In genomic region chr16:88759245-88759975, GRCh38 we compare ENCODE assay signal across 6 cellular contexts. TPM values are rescaled to one million over a fixed set of nuclear protein-coding genes. Genes with fewer than 3 reads are reported as not detected.
DNase-seq lines count a peak whose midpoint lies in the region; ATAC-seq and TF ChIP-seq lines count a peak whose summit lies in the region.

No MANE protein-coding gene starts in this region.

- H3K27ac Mint-ChIP-seq in activated T-cell treated with anti-CD3 and anti-CD28 coated beads, Interleukin-2, amount 50 U/mL, for 24 hours: peak overlapping the region; percentile 55
- H3K27ac Mint-ChIP-seq in naive thymus-derived CD4-positive, alpha-beta T cell: peak overlapping the region in 8 of 9 donors; percentile 20 to 94 (median 82)

- H3K9ac ChIP-seq in HUES6 (ENCODE audit: low read length): peak overlapping the region; percentile 37

- intact Hi-C loops in naive thymus-derived CD4-positive, alpha-beta T cell (cut with micrococcal nuclease): no loop called here

- no peak overlapping the region for H3K4me3 Mint-ChIP-seq in activated T-cell treated with anti-CD3 and anti-CD28 coated beads, Interleukin-2, amount 50 U/mL, for 24 hours
- H3K4me3 Mint-ChIP-seq in naive thymus-derived CD4-positive, alpha-beta T cell: peak overlapping the region; percentile 42 to 86 (median 65)

- DNase-seq in activated T-cell treated with anti-CD3 and anti-CD28 coated beads, Interleukin-2, amount 50 U/mL, for 24 hours: peak; percentile 53
- peak in 5 of 9 donors; percentile 30 to 50 (median 40) for DNase-seq in naive thymus-derived CD4-positive, alpha-beta T cell
- DNase-seq in HEK293T (ENCODE audit: extremely low spot score): no peak
- DNase-seq in epidermal melanocyte (ENCODE audit: insufficient read length, low spot score): no peak

- H3K27ac ChIP-seq in HUES6 (ENCODE audit: low read depth, low read length): no peak overlapping the region
- peak overlapping the region; percentile 58 for H3K27ac ChIP-seq in naive thymus-derived CD4-positive, alpha-beta T cell (ENCODE audit: low read depth, low read length)

- POLR2A ChIA-PET in naive thymus-derived CD4-positive, alpha-beta T cell (lab: Charles Lee): interaction anchor here (1.2 to 1.8 kb wide), 2 partner anchors 14 to 21 kb away, joined by 5 to 6 read pairs; no protein-coding TSS in a partner anchor
- POLR2A ChIA-PET in HEK293T (lab: Yijun Ruan, JAX): interaction anchor here (0.8 to 2.1 kb wide), 2 partner anchors 14 to 41 kb away, joined by 3 to 9 read pairs; no protein-coding TSS in a partner anchor

- no peaks in the 10 kb centered on the region for H3K9me3 ChIP-seq in HUES6 (ENCODE audit: control insufficient read depth, insufficient read depth, low read depth, low read length)
- H3K9me3 ChIP-seq in naive thymus-derived CD4-positive, alpha-beta T cell (ENCODE audit: control insufficient read depth in 2 of 3, low read length in 3 of 3): no peaks in the 10 kb centered on the region

- H3K27me3 ChIP-seq in HUES6 (ENCODE audit: control insufficient read depth, insufficient read depth, low read length): peaks cover 42% of the 10 kb centered on the region; the same call in 1 of the 2 replicates
- no peaks in the 10 kb centered on the region for H3K27me3 ChIP-seq in naive thymus-derived CD4-positive, alpha-beta T cell (ENCODE audit: control insufficient read depth in 2 of 2, insufficient read depth in 2 of 2, low read length in 2 of 2)

- H3K4me1 Mint-ChIP-seq in activated T-cell treated with anti-CD3 and anti-CD28 coated beads, Interleukin-2, amount 50 U/mL, for 24 hours (ENCODE audit: low read depth): peaks cover 33% of the 10 kb centered on the region
- H3K4me1 Mint-ChIP-seq in naive thymus-derived CD4-positive, alpha-beta T cell: peaks cover 8 to 27% (median 11%) of the 10 kb centered on the region in 7 donors

- peak; percentile 63 for ATAC-seq in naive thymus-derived CD4-positive, alpha-beta T cell
- no peak for ATAC-seq in HG03442 (IDR thresholded peaks at IDR 0.05; ENCODE audit: unreplicated experiment)

- CTCF ChIA-PET in naive thymus-derived CD4-positive, alpha-beta T cell (lab: Charles Lee): interaction anchor here (1.2 to 2.2 kb wide), 3 partner anchors 14 to 22 kb away, joined by 3 to 7 read pairs (median 6); no protein-coding TSS in a partner anchor
- CTCF ChIA-PET in HEK293T (lab: Yijun Ruan, JAX): interaction anchor here (2.2 kb wide), 1 partner anchor 22 kb away, joined by 8 read pairs; no protein-coding TSS in a partner anchor

- no peak overlapping the region for H3K4me3 ChIP-seq in HUES6 (ENCODE audit: low read depth, low read length)
- no peak overlapping the region for H3K4me3 ChIP-seq in naive thymus-derived CD4-positive, alpha-beta T cell (ENCODE audit: low read length)

- H3K9me3 Mint-ChIP-seq in activated T-cell treated with anti-CD3 and anti-CD28 coated beads, Interleukin-2, amount 50 U/mL, for 24 hours: no peaks in the 10 kb centered on the region
- no peaks in the 10 kb centered on the region for H3K9me3 Mint-ChIP-seq in naive thymus-derived CD4-positive, alpha-beta T cell

- H3K36me3 ChIP-seq in HUES6 (ENCODE audit: control insufficient read depth, insufficient read depth, low read length): no peaks in the 10 kb centered on the region
- H3K36me3 ChIP-seq in naive thymus-derived CD4-positive, alpha-beta T cell (ENCODE audit: control insufficient read depth in 2 of 3, insufficient read depth in 3 of 3, low read length in 3 of 3): no peaks in the 10 kb centered on the region

- H3K4me1 ChIP-seq in HUES6 (ENCODE audit: control insufficient read depth, insufficient read depth, low read length): peaks cover 54% of the 10 kb centered on the region
- peaks cover 3 to 16% of the 10 kb centered on the region in 2 donors for H3K4me1 ChIP-seq in naive thymus-derived CD4-positive, alpha-beta T cell (ENCODE audit: control insufficient read depth in 2 of 2, insufficient read depth in 2 of 2, low read length in 2 of 2)

- H3K27me3 Mint-ChIP-seq in activated T-cell treated with anti-CD3 and anti-CD28 coated beads, Interleukin-2, amount 50 U/mL, for 24 hours: no peaks in the 10 kb centered on the region
- H3K27me3 Mint-ChIP-seq in naive thymus-derived CD4-positive, alpha-beta T cell: no peaks in the 10 kb centered on the region

- H3K36me3 Mint-ChIP-seq in activated T-cell treated with anti-CD3 and anti-CD28 coated beads, Interleukin-2, amount 50 U/mL, for 24 hours (ENCODE audit: low read depth): peaks cover 14% of the 10 kb centered on the region
- peaks cover 0 to 6% (median 0%) of the 10 kb centered on the region in 5 donors for H3K36me3 Mint-ChIP-seq in naive thymus-derived CD4-positive, alpha-beta T cell

TF ChIP-seq in HEK293T, 16 proteins besides CTCF, POLR2A, EP300 and RAD21:
- TF ChIP-seq BHLHE40 (IDR thresholded peaks at IDR 0.05; ENCODE audit: borderline replicate concordance) (no peak), PKNOX1 (IDR thresholded peaks at IDR 0.05) (no peak), FOXA1 (IDR thresholded peaks at IDR 0.05) (no peak), ZNF384 (IDR thresholded peaks at IDR 0.05) (no peak), L3MBTL2 (conservative IDR thresholded peaks at IDR 0.05) (no peak), SUZ12 (IDR thresholded peaks at IDR 0.05) (no peak), ARNT (IDR thresholded peaks at IDR 0.05) (no peak), LEF1 (IDR thresholded peaks at IDR 0.05; ENCODE audit: borderline replicate concordance) (no peak), SP1 (IDR thresholded peaks at IDR 0.05) (no peak), HDGF (IDR thresholded peaks at IDR 0.05; ENCODE audit: borderline replicate concordance) (no peak), FOXK2 (IDR thresholded peaks at IDR 0.05) (no peak), TARDBP (IDR thresholded peaks at IDR 0.05) (no peak), FOXM1 (IDR thresholded peaks at IDR 0.05; ENCODE audit: borderline replicate concordance) (no peak), ELF4 (IDR thresholded peaks at IDR 0.05) (no peak), NFRKB (IDR thresholded peaks at IDR 0.05) (no peak)

RNA-seq across cellular contexts. Expression of gene PIEZO1, which starts 25.6 kb away (rescaled TPM):
- 100 to 1,000 TPM in 4 of 5 experiments, 10 to 100 TPM in 1; 84.5 to 237 (median 124) TPM for total RNA-seq in naive thymus-derived CD4-positive, alpha-beta T cell
- 10 to 100 TPM in 1 of 2 donors, 1 to 10 TPM in 1; 3.6 to 12.2 TPM for polyA plus RNA-seq in naive thymus-derived CD4-positive, alpha-beta T cell

RNA-seq across cellular contexts. Expression of gene CDT1, which starts 44.2 kb away (rescaled TPM):
- total RNA-seq in naive thymus-derived CD4-positive, alpha-beta T cell: 10 to 100 TPM in 1 of 5 experiments, 1 to 10 TPM in 1, under 1 TPM in 2, not detected in 1; 0.35 to 79.2 (median 1.6) TPM
- under 1 TPM; 0.09 to 0.19 TPM for polyA plus RNA-seq in naive thymus-derived CD4-positive, alpha-beta T cell

RNA-seq across cellular contexts. Expression of gene APRT, which starts 52.3 kb away (rescaled TPM):
- 100 to 1,000 TPM; 134 to 178 (median 161) TPM for total RNA-seq in naive thymus-derived CD4-positive, alpha-beta T cell
- polyA plus RNA-seq in naive thymus-derived CD4-positive, alpha-beta T cell: 100 to 1,000 TPM; 446 to 513 TPM

RNA-seq across cellular contexts. Expression of gene CTU2, which starts 53.1 kb away (rescaled TPM):
- 10 to 100 TPM; 26.0 to 43.3 (median 28.3) TPM for total RNA-seq in naive thymus-derived CD4-positive, alpha-beta T cell
- 10 to 100 TPM; 13.0 to 14.8 TPM for polyA plus RNA-seq in naive thymus-derived CD4-positive, alpha-beta T cell

RNA-seq across cellular contexts. Expression of gene RNF166, which starts 53.2 kb away (rescaled TPM):
- total RNA-seq in naive thymus-derived CD4-positive, alpha-beta T cell: 100 to 1,000 TPM in 4 of 5 experiments, 10 to 100 TPM in 1; 99.8 to 324 (median 133) TPM
- 10 to 100 TPM; 67.7 to 88.9 TPM for polyA plus RNA-seq in naive thymus-derived CD4-positive, alpha-beta T cell

Comparison
In these comparisons a context has a peak if more than half of its experiments do, and no peak if none do; other contexts are left out.
1. DNase-seq: peak in activated T-cell treated with anti-CD3 and anti-CD28 coated beads, Interleukin-2, amount 50 U/mL, for 24 hours (single experiment) and naive thymus-derived CD4-positive, alpha-beta T cell (5 of 9); none in HEK293T (single experiment) and epidermal melanocyte (single experiment).